11 cellular contexts compared by ENCODE assay signal in genomic region chr11:128336203-128336602, GRCh38.
DNase-seq lines count a peak whose midpoint lies in the region; ATAC-seq, FAIRE-seq and TF ChIP-seq lines count a peak whose summit lies in the region.
"Had no signal": no experiment of that assay in that cellular context is flagged by ENCODE, and none has a peak within 500 bp of the region (broad histone marks: within the 10 kb centered on the region; RNA-seq: fewer than 3 reads in every experiment).

No MANE protein-coding gene starts in this region.

- peak; percentile 89 for FAIRE-seq in endothelial cell of umbilical vein (lab: Jason Lieb, UNC)
- FAIRE-seq: colon had no signal

- H3K27me3 ChIP-seq in endothelial cell of umbilical vein (ENCODE audit: control insufficient read depth in 2 of 2, insufficient read depth in 2 of 2, low read length in 2 of 2): no peaks in the 10 kb centered on the region
- H3K27me3 ChIP-seq in aorta (ENCODE audit: control insufficient read depth in 1 of 2, insufficient read depth in 2 of 2, low read length in 1 of 2): no peaks in the 10 kb centered on the region

- no peak overlapping the region for H3K9ac ChIP-seq in endothelial cell of umbilical vein (replicated peaks; ENCODE audit: extremely low read depth, insufficient read depth, low read length)

- no TSS peak for BruUV-seq in endothelial cell of umbilical vein (replicated peaks; lab: Mats Ljungman, UMichigan)

- peak overlapping the region; percentile 42 for H3K27ac Mint-ChIP-seq in activated naive CD4-positive, alpha-beta T cell treated with anti-CD3 and anti-CD28 coated beads, Interleukin-2, amount 50 U/mL, for 24 hours
- H3K27ac Mint-ChIP-seq: memory B cell had no signal

- H3K4me3 ChIP-seq in endothelial cell of umbilical vein (replicated peaks in 1 of 3; ENCODE audit: insufficient read depth in 1 of 3, low read depth in 1 of 3, low read length in 3 of 3): no peak overlapping the region
- no peak overlapping the region for H3K4me3 ChIP-seq in aorta (ENCODE audit: low read length in 2 of 2)

- H3K4me2 ChIP-seq in endothelial cell of umbilical vein (ENCODE audit: insufficient read depth, low read length): no peak overlapping the region

- peak; percentile 17 for TF ChIP-seq POLR2A in endothelial cell of umbilical vein (IDR thresholded peaks at IDR 0.05; ENCODE audit: low read depth, low read length)

- peaks cover 43% of the 10 kb centered on the region for H3K4me1 ChIP-seq in endothelial cell of umbilical vein (ENCODE audit: control insufficient read depth, extremely low read depth, insufficient read depth, low read length)
- no peaks in the 10 kb centered on the region for H3K4me1 ChIP-seq in aorta (ENCODE audit: control insufficient read depth in 1 of 2, insufficient read depth in 2 of 2, low read length in 2 of 2)

- no peak for DNase-seq in activated naive CD4-positive, alpha-beta T cell treated with Interleukin-2 at 50 U/mL for 16 hours
- peak; percentile 88 for DNase-seq in endothelial cell of umbilical vein (ENCODE audit: low read depth, low spot score)
- DNase-seq in lung microvascular endothelial cell (ENCODE audit: low read depth in 2 of 2): peak; percentile 94 to 96
- DNase-seq in aorta: peak; percentile 59 to 83
- no peak for DNase-seq in NCI-H774 (lab: John Stamatoyannopoulos, UW)
- DNase-seq in inferior parietal cortex (ENCODE audit: extremely low spot score): no peak
- DNase-seq: KBM-7 had no signal

- no peak overlapping the region for H3K4me3 Mint-ChIP-seq in activated naive CD4-positive, alpha-beta T cell treated with anti-CD3 and anti-CD28 coated beads, Interleukin-2, amount 50 U/mL, for 24 hours
- H3K4me3 Mint-ChIP-seq: memory B cell had no signal

- dilution Hi-C loops in endothelial cell of umbilical vein (cut with MboI; ENCODE audit: extremely low pct_ligation_motif_present, low sequenced_read_pairs): no loop called here

- 60 to 61% methylated on average over 6 of the region's 6 CpGs for WGBS in aorta, 2 donors

- POLR2A ChIA-PET in endothelial cell of umbilical vein (lab: Charles Lee): interaction anchor here (0.6 to 1.1 kb wide), 3 partner anchors 128 to 189 kb away, joined by 3 to 15 read pairs (median 3); no protein-coding TSS in a partner anchor

- no peaks in the 10 kb centered on the region for H4K20me1 ChIP-seq in endothelial cell of umbilical vein (replicated peaks; ENCODE audit: control insufficient read depth, extremely low read depth, insufficient read depth, low read length)

- intact Hi-C loops in endothelial cell of umbilical vein (cut with micrococcal nuclease): no loop called here
- intact Hi-C loops in aorta (cut with DNase I): no loop called here

- CTCF ChIA-PET in endothelial cell of umbilical vein (lab: Charles Lee): interaction anchor here (0.9 to 2.0 kb wide), 8 partner anchors 11 to 296 kb away, joined by 3 to 8 read pairs (median 4); no protein-coding TSS in a partner anchor

- H3K9me3 Mint-ChIP-seq in activated naive CD4-positive, alpha-beta T cell treated with anti-CD3 and anti-CD28 coated beads, Interleukin-2, amount 50 U/mL, for 24 hours: no peaks in the 10 kb centered on the region
- H3K9me3 Mint-ChIP-seq: memory B cell had no signal

- H3K36me3 ChIP-seq in endothelial cell of umbilical vein (ENCODE audit: control insufficient read depth in 2 of 2, extremely low read depth in 1 of 2, insufficient read depth in 2 of 2, low read length in 2 of 2): no peaks in the 10 kb centered on the region
- H3K36me3 ChIP-seq in aorta (ENCODE audit: control insufficient read depth in 1 of 2, insufficient read depth in 2 of 2, low read length in 1 of 2): no peaks in the 10 kb centered on the region

- no peaks in the 10 kb centered on the region for H3K9me1 ChIP-seq in endothelial cell of umbilical vein (replicated peaks; ENCODE audit: control insufficient read depth, extremely low read depth, insufficient read depth, low read length)

- H3K9me3 ChIP-seq in endothelial cell of umbilical vein (replicated peaks; ENCODE audit: control insufficient read depth, insufficient read depth, low read length) (no peaks in the 10 kb centered on the region), aorta (ENCODE audit: control insufficient read depth, low read length) (no peaks in the 10 kb centered on the region)

- peaks cover 62% of the 10 kb centered on the region for H3K4me1 Mint-ChIP-seq in activated naive CD4-positive, alpha-beta T cell treated with anti-CD3 and anti-CD28 coated beads, Interleukin-2, amount 50 U/mL, for 24 hours

- H3K27ac ChIP-seq in endothelial cell of umbilical vein (ENCODE audit: insufficient read depth, low read depth, low read length): peak overlapping the region; percentile 87
- no peak overlapping the region for H3K27ac ChIP-seq in aorta (ENCODE audit: low read depth in 1 of 2, low read length in 2 of 2)

- H3K27me3 Mint-ChIP-seq in activated naive CD4-positive, alpha-beta T cell treated with anti-CD3 and anti-CD28 coated beads, Interleukin-2, amount 50 U/mL, for 24 hours: no peaks in the 10 kb centered on the region
- H3K27me3 Mint-ChIP-seq: memory B cell had no signal

- peaks cover 3% of the 10 kb centered on the region for H3K36me3 Mint-ChIP-seq in activated naive CD4-positive, alpha-beta T cell treated with anti-CD3 and anti-CD28 coated beads, Interleukin-2, amount 50 U/mL, for 24 hours
- H3K36me3 Mint-ChIP-seq: memory B cell had no signal

- H3K79me2 ChIP-seq in endothelial cell of umbilical vein (ENCODE audit: control insufficient read depth, insufficient read depth, low read length): no peaks in the 10 kb centered on the region

- TF ChIP-seq CTCF in endothelial cell of umbilical vein (IDR thresholded peaks at IDR 0.05; ENCODE audit: extremely low read depth in 1 of 2, insufficient read depth in 1 of 2, low read depth in 1 of 2, low read length in 2 of 2): no peak

- ATAC-seq in aorta (ENCODE audit: low FRiP score): peak; percentile 55
- ATAC-seq in GM21390 (IDR thresholded peaks at IDR 0.05; ENCODE audit: unreplicated experiment): no peak

- no peak overlapping the region for H2AFZ ChIP-seq in endothelial cell of umbilical vein (ENCODE audit: low read depth, low read length)

TF ChIP-seq in endothelial cell of umbilical vein, 7 proteins besides CTCF, POLR2A, EP300 and RAD21:
- TF ChIP-seq MAX (IDR thresholded peaks at IDR 0.05; ENCODE audit: insufficient read depth, insufficient read length): no peak
- TF ChIP-seq FOS (IDR thresholded peaks at IDR 0.05; ENCODE audit: borderline replicate concordance, insufficient read depth, low read length): peak; percentile 78
- no peak for TF ChIP-seq EZH2 (IDR thresholded peaks at IDR 0.05; ENCODE audit: borderline replicate concordance, low read depth, low read length, severe bottlenecking)
- TF ChIP-seq JUN (IDR thresholded peaks at IDR 0.05; ENCODE audit: borderline replicate concordance, insufficient read depth, insufficient read length, low read depth): peak; percentile 54
- peak; percentile 96 for TF ChIP-seq GATA2 (IDR thresholded peaks at IDR 0.05; ENCODE audit: insufficient read depth, insufficient read length, low read depth, low read length)
- TF ChIP-seq POLR2AphosphoS5 (IDR thresholded peaks at IDR 0.05; ENCODE audit: insufficient read depth, low read depth, low read length): peak; percentile 70
- TF ChIP-seq MYC (IDR thresholded peaks at IDR 0.05; ENCODE audit: low read depth, low read length): no peak

Comparison
In these comparisons a context has a peak if more than half of its experiments do, and no peak if none do; other contexts are left out.
1. DNase-seq: peak in endothelial cell of umbilical vein (single experiment), lung microvascular endothelial cell (2 of 2) and aorta (2 of 2); none in activated naive CD4-positive, alpha-beta T cell treated with Interleukin-2 at 50 U/mL for 16 hours (single experiment), NCI-H774 (single experiment) and inferior parietal cortex (single experiment).